In genomic region chr13:75825161-75825560, GRCh38 we compare ENCODE assay signal across 20 cellular contexts.
DNase-seq lines count a peak whose midpoint lies in the region; ATAC-seq, FAIRE-seq and TF ChIP-seq lines count a peak whose summit lies in the region.
"Had no signal": no experiment of that assay in that cellular context is flagged by ENCODE, and none has a peak within 500 bp of the region (broad histone marks: within the 10 kb centered on the region; RNA-seq: fewer than 3 reads in every experiment).

No MANE protein-coding gene starts in this region.

- peak; percentile 13 for FAIRE-seq in H1 (lab: Jason Lieb, UNC)

- no peak overlapping the region for H2BK120ac ChIP-seq in H1 (replicated peaks; ENCODE audit: low read depth, low read length)

- no peak overlapping the region for H3K4me3 Mint-ChIP-seq in neural progenitor cell
- H3K4me3 Mint-ChIP-seq in stimulated activated memory B cell treated with anti-CD40 and anti-IgM and Interleukin-4, amounts not matched to agents 10 μg/mL and 1 μg/mL and 100 μg/mL, for 72 hours, result no peak overlapping the region
- no peak overlapping the region for H3K4me3 Mint-ChIP-seq in stimulated activated naive B cell treated with anti-CD40 and anti-IgM and Interleukin-4, amounts not matched to agents 10 μg/mL and 1 μg/mL and 100 μg/mL, for 72 hours
- H3K4me3 Mint-ChIP-seq: CD4-positive, alpha-beta T cell had no signal

- H2BK5ac ChIP-seq in H1 (ENCODE audit: low read depth, low read length), result peak overlapping the region; percentile 54; the same call in 1 of the 2 replicates

- H3K9me3 Mint-ChIP-seq in neural progenitor cell, result no peaks in the 10 kb centered on the region
- no peaks in the 10 kb centered on the region for H3K9me3 Mint-ChIP-seq in stimulated activated memory B cell treated with anti-CD40 and anti-IgM and Interleukin-4, amounts not matched to agents 10 μg/mL and 1 μg/mL and 100 μg/mL, for 72 hours
- H3K9me3 Mint-ChIP-seq in stimulated activated naive B cell treated with anti-CD40 and anti-IgM and Interleukin-4, amounts not matched to agents 10 μg/mL and 1 μg/mL and 100 μg/mL, for 72 hours, result no peaks in the 10 kb centered on the region
- H3K9me3 Mint-ChIP-seq: CD4-positive, alpha-beta T cell had no signal

- H3K56ac ChIP-seq in H1 (replicated peaks; ENCODE audit: insufficient read length, low read depth, low read length), result no peak overlapping the region

- no peak overlapping the region for H3K23ac ChIP-seq in H1 (ENCODE audit: insufficient read length)

- no peak overlapping the region for H2BK20ac ChIP-seq in H1 (ENCODE audit: low read length)

- peak in 2 of 3 experiments; percentile 38 to 67 for DNase-seq in NCI-H1417 (lab: John Stamatoyannopoulos, UW)
- no peak for DNase-seq in NCI-H1417 treated with DMSO at 0.1 percent for 48 hours (lab: John Stamatoyannopoulos, UW)
- DNase-seq in NCI-H146 treated with DMSO at 0.1 percent for 48 hours (lab: John Stamatoyannopoulos, UW; ENCODE audit: unreplicated experiment), result peak; percentile 40
- peak in 1 of 2 experiments; percentile 23 for DNase-seq in H1 (ENCODE audit: low read depth in 1 of 2, low spot score in 2 of 2)
- DNase-seq in neural progenitor cell (ENCODE audit: low spot score), result no peak
- no peak for DNase-seq in stimulated activated naive B cell treated with anti-CD40 and anti-IgM and Interleukin-4, amounts not matched to agents 10 μg/mL and 1 μg/mL and 100 μg/mL, for 72 hours
- DNase-seq: BE2C; Calu3; CD4-positive, alpha-beta T cell; Karpas-422; MM.1S; NCI-H1092 treated with DMSO at 0.1 percent for 48 hours; NCI-H1930; NCI-H524; OCI-M1; SHP77 treated with DMSO at 0.1 percent for 48 hours had no signal

- H3K27me3 ChIP-seq in H1 (replicated peaks in 1 of 4; ENCODE audit: control insufficient read depth in 3 of 4, extremely low read depth in 1 of 4, insufficient read depth in 3 of 4, low read length in 3 of 4) (no peaks in the 10 kb centered on the region), neural progenitor cell (no peaks in the 10 kb centered on the region)
- H3K27me3 ChIP-seq: BE2C had no signal

- WGBS in H1 (ENCODE audit: extremely low coverage in 1 of 2, insufficient coverage in 1 of 2, insufficient read length in 1 of 2, insufficient replicate concordance in 2 of 2, low coverage in 1 of 2, low lambda C conversion rate in 2 of 2, missing lambda C conversion rate in 1 of 2), 2 experiments, result 21% methylated on average over 4 of the region's 4 CpGs; no CpG with 5 or more reads in 1 of the 2 experiments

- H3K9me3 ChIP-seq in H1 (ENCODE audit: insufficient read depth in 2 of 2, low read depth in 1 of 2, low read length in 1 of 2), result no peaks in the 10 kb centered on the region
- no peaks in the 10 kb centered on the region for H3K9me3 ChIP-seq in neural progenitor cell (ENCODE audit: low read depth)
- H3K9me3 ChIP-seq: BE2C had no signal

- H4K20me1 ChIP-seq in H1 (replicated peaks in 1 of 2; ENCODE audit: control insufficient read depth in 1 of 2, insufficient read depth in 2 of 2, low read length in 2 of 2) (no peaks in the 10 kb centered on the region), neural progenitor cell (ENCODE audit: low read depth) (no peaks in the 10 kb centered on the region)

- H2BK15ac ChIP-seq in H1 (ENCODE audit: low read length), result no peak overlapping the region

- TF ChIP-seq POLR2A in H1 (IDR thresholded peaks at IDR 0.05; ENCODE audit: control extremely low read depth in 1 of 2, low read depth in 2 of 2, low read length in 2 of 2), result no peak

- H2BK12ac ChIP-seq in H1 (ENCODE audit: low read depth, low read length), result no peak overlapping the region

- no peaks in the 10 kb centered on the region for H3K4me1 Mint-ChIP-seq in neural progenitor cell
- no peaks in the 10 kb centered on the region for H3K4me1 Mint-ChIP-seq in stimulated activated memory B cell treated with anti-CD40 and anti-IgM and Interleukin-4, amounts not matched to agents 10 μg/mL and 1 μg/mL and 100 μg/mL, for 72 hours
- H3K4me1 Mint-ChIP-seq in stimulated activated naive B cell treated with anti-CD40 and anti-IgM and Interleukin-4, amounts not matched to agents 10 μg/mL and 1 μg/mL and 100 μg/mL, for 72 hours, result peaks cover 0 to 3% of the 10 kb centered on the region in 2 donors

- H3K79me2 ChIP-seq in H1 (ENCODE audit: control insufficient read depth in 1 of 2, insufficient read depth in 2 of 2, low read length in 2 of 2), result no peaks in the 10 kb centered on the region
- H3K79me2 ChIP-seq in neural progenitor cell (ENCODE audit: low read depth), result no peaks in the 10 kb centered on the region

- H2AFZ ChIP-seq in H1 (ENCODE audit: low read length) (no peak overlapping the region), neural progenitor cell (replicated peaks) (peak overlapping the region; percentile 40)

- peaks cover 4% of the 10 kb centered on the region for H3K27me3 Mint-ChIP-seq in neural progenitor cell (ENCODE audit: insufficient read depth, low read depth)
- no peaks in the 10 kb centered on the region for H3K27me3 Mint-ChIP-seq in stimulated activated memory B cell treated with anti-CD40 and anti-IgM and Interleukin-4, amounts not matched to agents 10 μg/mL and 1 μg/mL and 100 μg/mL, for 72 hours
- H3K27me3 Mint-ChIP-seq in stimulated activated naive B cell treated with anti-CD40 and anti-IgM and Interleukin-4, amounts not matched to agents 10 μg/mL and 1 μg/mL and 100 μg/mL, for 72 hours, result no peaks in the 10 kb centered on the region
- H3K27me3 Mint-ChIP-seq: CD4-positive, alpha-beta T cell had no signal

- H3K18ac ChIP-seq in H1 (ENCODE audit: extremely low read depth, low read length), result no peak overlapping the region

- H3K4me2 ChIP-seq in H1 (ENCODE audit: insufficient read depth in 1 of 2, low read depth in 2 of 2, low read length in 2 of 2), result peak overlapping the region; percentile 29 to 42; a peak in 3 of 4 replicates
- no peak overlapping the region for H3K4me2 ChIP-seq in neural progenitor cell

- no peak overlapping the region for H4K5ac ChIP-seq in H1 (ENCODE audit: insufficient read length, low read depth, low read length)

- CTCF ChIA-PET in H1 (lab: Charles Lee; ENCODE audit: partially characterized antibody), result interaction anchor here (0.6 to 1.4 kb wide), 4 partner anchors 19 to 130 kb away, joined by 3 to 4 read pairs (median 4); no protein-coding TSS in a partner anchor

- no peak overlapping the region for H4K8ac ChIP-seq in H1 (ENCODE audit: extremely low read depth, insufficient read depth, low read length)

- no peak overlapping the region for H3K27ac Mint-ChIP-seq in neural progenitor cell
- H3K27ac Mint-ChIP-seq in stimulated activated memory B cell treated with anti-CD40 and anti-IgM and Interleukin-4, amounts not matched to agents 10 μg/mL and 1 μg/mL and 100 μg/mL, for 72 hours, result no peak overlapping the region
- no peak overlapping the region for H3K27ac Mint-ChIP-seq in stimulated activated naive B cell treated with anti-CD40 and anti-IgM and Interleukin-4, amounts not matched to agents 10 μg/mL and 1 μg/mL and 100 μg/mL, for 72 hours
- H3K27ac Mint-ChIP-seq: CD4-positive, alpha-beta T cell had no signal

- TF ChIP-seq RAD21 in H1 (IDR thresholded peaks at IDR 0.05 in 1 of 2, conservative IDR thresholded peaks at IDR 0.05 in 1 of 2; ENCODE audit: low read depth in 2 of 2, low read length in 2 of 2), result no peak

- peaks cover 0 to 9% (median 4%) of the 10 kb centered on the region in 4 experiments; a peak in 3 of 7 replicates for H3K4me1 ChIP-seq in H1 (replicated peaks in 1 of 4; ENCODE audit: control insufficient read depth in 3 of 4, insufficient read depth in 4 of 4, low read length in 3 of 4)
- no peaks in the 10 kb centered on the region for H3K4me1 ChIP-seq in neural progenitor cell
- H3K4me1 ChIP-seq: BE2C had no signal

- TF ChIP-seq EP300 in H1 (IDR thresholded peaks at IDR 0.05; ENCODE audit: borderline replicate concordance in 1 of 2, low read depth in 2 of 2, low read length in 2 of 2), result no peak

- H3K79me1 ChIP-seq in H1 (ENCODE audit: low read depth, low read length), result no peaks in the 10 kb centered on the region

- H3K36me3 ChIP-seq in H1 (ENCODE audit: control insufficient read depth in 2 of 4, insufficient read depth in 4 of 4, low read length in 3 of 4) (no peaks in the 10 kb centered on the region), neural progenitor cell (no peaks in the 10 kb centered on the region)
- H3K36me3 ChIP-seq: BE2C had no signal

- no peaks in the 10 kb centered on the region for H3K23me2 ChIP-seq in H1 (ENCODE audit: low read depth, low read length)

- H3K4ac ChIP-seq in H1 (replicated peaks; ENCODE audit: insufficient read length, low read depth, low read length), result no peak overlapping the region

- H3K27ac ChIP-seq in H1 (ENCODE audit: low read depth, low read length), result no peak overlapping the region
- H3K27ac ChIP-seq in neural progenitor cell, result no peak overlapping the region
- H3K27ac ChIP-seq: 22Rv1 had no signal

- POLR2A ChIA-PET in H1 (lab: Charles Lee; ENCODE audit: partially characterized antibody), result no interaction called here

- H3K14ac ChIP-seq in H1 (ENCODE audit: insufficient read length), result no peak overlapping the region

- H3K36me3 Mint-ChIP-seq in neural progenitor cell, result no peaks in the 10 kb centered on the region
- peaks cover 37% of the 10 kb centered on the region for H3K36me3 Mint-ChIP-seq in stimulated activated memory B cell treated with anti-CD40 and anti-IgM and Interleukin-4, amounts not matched to agents 10 μg/mL and 1 μg/mL and 100 μg/mL, for 72 hours
- peaks cover 11 to 27% of the 10 kb centered on the region in 2 donors for H3K36me3 Mint-ChIP-seq in stimulated activated naive B cell treated with anti-CD40 and anti-IgM and Interleukin-4, amounts not matched to agents 10 μg/mL and 1 μg/mL and 100 μg/mL, for 72 hours

- H3F3A ChIP-seq in neural progenitor cell (ENCODE audit: low read depth), result no peaks in the 10 kb centered on the region

- H2AK5ac ChIP-seq in H1 (ENCODE audit: low read depth, low read length), result no peak overlapping the region

- H4K91ac ChIP-seq in H1 (replicated peaks; ENCODE audit: insufficient read length, low read length), result no peak overlapping the region

- H3K9ac ChIP-seq in H1 (replicated peaks in 1 of 4; ENCODE audit: extremely low read depth in 1 of 4, low read depth in 3 of 4, low read length in 3 of 4), result no peak overlapping the region
- no peak overlapping the region for H3K9ac ChIP-seq in neural progenitor cell

- no peak for TF ChIP-seq CTCF in H1 (IDR thresholded peaks at IDR 0.05; ENCODE audit: control extremely low read depth in 1 of 3, insufficient read depth in 1 of 3, low read depth in 1 of 3, low read length in 3 of 3)
- TF ChIP-seq CTCF in neural progenitor cell (IDR thresholded peaks at IDR 0.05), result no peak

- H3K4me3 ChIP-seq in H1 (ENCODE audit: extremely low read depth in 1 of 4, insufficient read depth in 2 of 4, low read depth in 3 of 4, low read length in 4 of 4) (peak overlapping the region in 1 of 4 experiments; percentile 17; a peak in 1 of 8 replicates), neural progenitor cell (no peak overlapping the region)

- ATAC-seq in stimulated activated memory B cell treated with anti-CD40 and anti-IgM and Interleukin-4, amounts not matched to agents 10 μg/mL and 1 μg/mL and 100 μg/mL, for 72 hours, result no peak
- ATAC-seq in stimulated activated naive B cell treated with anti-CD40 and anti-IgM and Interleukin-4, amounts not matched to agents 10 μg/mL and 1 μg/mL and 100 μg/mL, for 72 hours (replicated peaks), result no peak
- ATAC-seq in HG02870 (IDR thresholded peaks at IDR 0.05; ENCODE audit: unreplicated experiment), result no peak
- ATAC-seq: HCT116 had no signal

TF ChIP-seq in H1, 55 proteins besides CTCF, POLR2A, EP300 and RAD21 (continues in another document):
- no peak for TF ChIP-seq BRCA1 (IDR thresholded peaks at IDR 0.05; ENCODE audit: low read depth, low read length)

Comparison
In these comparisons a context has a peak if more than half of its experiments do, and no peak if none do; other contexts are left out.
1. DNase-seq: peak in NCI-H1417 (2 of 3) and NCI-H146 treated with DMSO at 0.1 percent for 48 hours (single experiment); none in NCI-H1417 treated with DMSO at 0.1 percent for 48 hours (single experiment), neural progenitor cell (single experiment) and stimulated activated naive B cell treated with anti-CD40 and anti-IgM and Interleukin-4, amounts not matched to agents 10 μg/mL and 1 μg/mL and 100 μg/mL, for 72 hours (single experiment).